ENCODE assay signal across 1 cellular context in genomic region chr19:33705090-33705847, GRCh38.
TF ChIP-seq lines count a peak whose summit lies in the region.

No MANE protein-coding gene starts in this region.

TF ChIP-seq in SK-N-SH treated with all-trans-retinoic acid at 6 μM for 48 hours, 23 proteins besides CTCF, POLR2A, EP300 and RAD21 (continued from another document):
- TF ChIP-seq, protein P1, sequence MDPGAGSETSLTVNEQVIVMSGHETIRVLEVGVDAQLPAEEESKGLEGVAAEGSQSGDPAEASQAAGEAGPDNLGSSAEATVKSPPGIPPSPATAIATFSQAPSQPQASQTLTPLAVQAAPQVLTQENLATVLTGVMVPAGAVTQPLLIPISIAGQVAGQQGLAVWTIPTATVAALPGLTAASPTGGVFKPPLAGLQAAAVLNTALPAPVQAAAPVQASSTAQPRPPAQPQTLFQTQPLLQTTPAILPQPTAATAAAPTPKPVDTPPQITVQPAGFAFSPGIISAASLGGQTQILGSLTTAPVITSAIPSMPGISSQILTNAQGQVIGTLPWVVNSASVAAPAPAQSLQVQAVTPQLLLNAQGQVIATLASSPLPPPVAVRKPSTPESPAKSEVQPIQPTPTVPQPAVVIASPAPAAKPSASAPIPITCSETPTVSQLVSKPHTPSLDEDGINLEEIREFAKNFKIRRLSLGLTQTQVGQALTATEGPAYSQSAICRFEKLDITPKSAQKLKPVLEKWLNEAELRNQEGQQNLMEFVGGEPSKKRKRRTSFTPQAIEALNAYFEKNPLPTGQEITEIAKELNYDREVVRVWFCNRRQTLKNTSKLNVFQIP (CRISPR knock-in tag; IDR thresholded peaks at IDR 0.05; ENCODE audit: borderline replicate concordance, low read depth), result no peak
- TF ChIP-seq ISL1 (CRISPR knock-in tag; IDR thresholded peaks at IDR 0.05), result no peak
- TF ChIP-seq ZC3H10 (CRISPR knock-in tag; IDR thresholded peaks at IDR 0.05), result no peak
- no peak for TF ChIP-seq TOX (CRISPR knock-in tag; IDR thresholded peaks at IDR 0.05; ENCODE audit: borderline replicate concordance)
- TF ChIP-seq TCF4 (CRISPR knock-in tag; IDR thresholded peaks at IDR 0.05; ENCODE audit: borderline replicate concordance), result no peak
- no peak for TF ChIP-seq RARB (CRISPR knock-in tag; IDR thresholded peaks at IDR 0.05)
- TF ChIP-seq ESRRG (CRISPR knock-in tag; IDR thresholded peaks at IDR 0.05), result no peak
- TF ChIP-seq PPARA (CRISPR knock-in tag; IDR thresholded peaks at IDR 0.05; ENCODE audit: borderline replicate concordance), result no peak
- TF ChIP-seq, protein P2, sequence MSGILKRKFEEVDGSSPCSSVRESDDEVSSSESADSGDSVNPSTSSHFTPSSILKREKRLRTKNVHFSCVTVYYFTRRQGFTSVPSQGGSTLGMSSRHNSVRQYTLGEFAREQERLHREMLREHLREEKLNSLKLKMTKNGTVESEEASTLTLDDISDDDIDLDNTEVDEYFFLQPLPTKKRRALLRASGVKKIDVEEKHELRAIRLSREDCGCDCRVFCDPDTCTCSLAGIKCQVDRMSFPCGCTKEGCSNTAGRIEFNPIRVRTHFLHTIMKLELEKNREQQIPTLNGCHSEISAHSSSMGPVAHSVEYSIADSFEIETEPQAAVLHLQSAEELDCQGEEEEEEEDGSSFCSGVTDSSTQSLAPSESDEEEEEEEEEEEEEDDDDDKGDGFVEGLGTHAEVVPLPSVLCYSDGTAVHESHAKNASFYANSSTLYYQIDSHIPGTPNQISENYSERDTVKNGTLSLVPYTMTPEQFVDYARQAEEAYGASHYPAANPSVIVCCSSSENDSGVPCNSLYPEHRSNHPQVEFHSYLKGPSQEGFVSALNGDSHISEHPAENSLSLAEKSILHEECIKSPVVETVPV (CRISPR knock-in tag; IDR thresholded peaks at IDR 0.05), result no peak
- TF ChIP-seq BACH2 (CRISPR knock-in tag; IDR thresholded peaks at IDR 0.05; ENCODE audit: borderline replicate concordance), result no peak
- TF ChIP-seq ZFP30 (CRISPR knock-in tag; IDR thresholded peaks at IDR 0.05), result no peak
- no peak for TF ChIP-seq GLIS3 (CRISPR knock-in tag; IDR thresholded peaks at IDR 0.05)
- TF ChIP-seq TSHZ2 (CRISPR knock-in tag; IDR thresholded peaks at IDR 0.05), result no peak
- TF ChIP-seq, protein P3, sequence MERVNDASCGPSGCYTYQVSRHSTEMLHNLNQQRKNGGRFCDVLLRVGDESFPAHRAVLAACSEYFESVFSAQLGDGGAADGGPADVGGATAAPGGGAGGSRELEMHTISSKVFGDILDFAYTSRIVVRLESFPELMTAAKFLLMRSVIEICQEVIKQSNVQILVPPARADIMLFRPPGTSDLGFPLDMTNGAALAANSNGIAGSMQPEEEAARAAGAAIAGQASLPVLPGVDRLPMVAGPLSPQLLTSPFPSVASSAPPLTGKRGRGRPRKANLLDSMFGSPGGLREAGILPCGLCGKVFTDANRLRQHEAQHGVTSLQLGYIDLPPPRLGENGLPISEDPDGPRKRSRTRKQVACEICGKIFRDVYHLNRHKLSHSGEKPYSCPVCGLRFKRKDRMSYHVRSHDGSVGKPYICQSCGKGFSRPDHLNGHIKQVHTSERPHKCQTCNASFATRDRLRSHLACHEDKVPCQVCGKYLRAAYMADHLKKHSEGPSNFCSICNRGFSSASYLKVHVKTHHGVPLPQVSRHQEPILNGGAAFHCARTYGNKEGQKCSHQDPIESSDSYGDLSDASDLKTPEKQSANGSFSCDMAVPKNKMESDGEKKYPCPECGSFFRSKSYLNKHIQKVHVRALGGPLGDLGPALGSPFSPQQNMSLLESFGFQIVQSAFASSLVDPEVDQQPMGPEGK (CRISPR knock-in tag; IDR thresholded peaks at IDR 0.05; ENCODE audit: borderline replicate concordance), result no peak
- no peak for TF ChIP-seq ARNTL (CRISPR knock-in tag; IDR thresholded peaks at IDR 0.05; ENCODE audit: borderline replicate concordance, low read depth)
